In the genomic region with DNA sequence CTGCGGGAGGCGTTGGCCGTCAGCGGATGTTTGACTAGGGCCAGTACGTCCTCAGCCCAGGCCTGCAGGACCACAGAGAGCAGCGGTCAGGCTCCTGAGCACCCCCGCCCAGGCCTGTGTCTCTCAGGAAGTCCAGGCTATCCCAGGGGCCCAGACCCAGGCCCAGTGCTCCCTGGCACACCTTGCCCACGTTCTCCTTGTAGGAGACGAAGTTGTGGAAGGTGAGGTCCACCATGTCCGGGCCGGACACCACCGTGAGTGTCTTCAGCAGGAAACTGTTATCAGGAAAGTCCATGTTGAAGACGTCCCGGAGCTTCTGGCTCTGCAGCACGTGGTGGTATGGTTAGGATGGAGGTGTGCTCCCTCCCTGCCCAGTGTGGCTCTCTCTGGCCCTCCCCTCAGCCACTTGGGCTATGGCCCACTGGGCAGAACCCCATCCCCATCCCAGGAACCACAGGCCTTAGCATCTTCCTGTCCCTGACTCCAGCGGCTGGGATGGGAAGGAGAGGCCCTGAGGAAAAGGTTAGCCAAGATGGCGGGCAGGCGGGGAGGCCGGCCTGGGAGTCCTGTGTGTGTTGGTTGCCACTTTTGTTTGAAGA, we compare ENCODE assay signal across 1 cellular context.
TF ChIP-seq lines count a peak whose summit lies in the region.

No MANE protein-coding gene starts in this region.

TF ChIP-seq in H1, 55 proteins besides CTCF, POLR2A, EP300 and RAD21:
- TF ChIP-seq CHD2 (IDR thresholded peaks at IDR 0.05; ENCODE audit: low read length) (no peak), JUN (IDR thresholded peaks at IDR 0.05; ENCODE audit: low read depth, low read length) (no peak), HDAC2 (IDR thresholded peaks at IDR 0.05; ENCODE audit: borderline replicate concordance in 1 of 2, low read depth in 2 of 2, low read length in 2 of 2) (no peak), TEAD4 (IDR thresholded peaks at IDR 0.05; ENCODE audit: low read depth, low read length) (no peak), YY1 (IDR thresholded peaks at IDR 0.05; ENCODE audit: low read depth, low read length) (no peak), CREB1 (IDR thresholded peaks at IDR 0.05) (no peak), FOSL1 (IDR thresholded peaks at IDR 0.05; ENCODE audit: insufficient read depth, low read depth, low read length) (no peak)
